ENCODE assay signal across 10 cellular contexts in the genomic region with DNA sequence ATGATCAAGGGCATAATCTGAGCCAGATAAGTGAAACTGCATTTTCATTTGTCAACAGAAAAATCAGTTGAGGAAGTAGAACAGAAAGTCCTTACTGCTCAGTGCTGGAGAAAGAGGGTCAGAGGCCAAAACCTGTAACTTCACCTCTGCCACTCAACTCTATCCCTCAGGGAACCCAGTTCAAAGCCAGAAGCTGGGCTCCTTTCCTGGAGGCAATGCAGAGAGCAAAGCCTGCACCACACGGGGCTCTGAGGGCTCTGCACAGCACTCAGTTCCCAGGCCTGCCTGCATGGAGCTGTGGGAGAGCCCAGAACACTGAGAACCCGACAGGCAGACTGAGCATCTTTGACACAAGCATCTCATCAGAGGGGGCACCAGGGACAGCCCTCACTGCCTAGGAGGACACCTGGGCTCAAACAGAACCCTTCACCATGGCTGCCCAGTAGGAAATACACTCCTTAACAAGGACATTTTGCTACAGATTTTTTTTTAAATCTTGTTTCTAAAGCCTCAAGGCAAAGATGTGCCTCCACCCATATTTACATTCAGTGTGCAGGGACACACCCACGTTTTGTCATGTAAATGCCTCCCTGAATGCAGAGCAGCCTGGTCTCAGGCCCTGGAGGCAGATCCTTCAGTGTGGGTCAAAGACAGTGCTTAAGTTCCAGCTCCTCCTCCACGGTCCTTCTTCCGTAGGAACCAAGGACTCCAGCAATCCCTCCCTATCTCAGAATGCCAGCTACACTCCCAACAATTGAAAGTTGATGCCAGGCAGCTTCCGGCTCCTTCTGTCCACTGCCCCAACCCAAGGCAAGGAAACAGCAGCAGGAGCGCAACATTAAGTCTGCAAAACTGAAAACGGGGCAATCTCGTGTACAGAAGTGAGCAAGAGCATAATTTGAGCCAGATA. TPM values are rescaled to one million over a fixed set of nuclear protein-coding genes. Genes with fewer than 3 reads are reported as not detected.
DNase-seq lines count a peak whose midpoint lies in the region; TF ChIP-seq lines count a peak whose summit lies in the region.
"Had no signal": no experiment of that assay in that cellular context is flagged by ENCODE, and none has a peak within 500 bp of the region (broad histone marks: within the 10 kb centered on the region; RNA-seq: fewer than 3 reads in every experiment).

No MANE protein-coding gene starts in this region.

- H3K9ac ChIP-seq in KMS-11, result peak overlapping the region; percentile 13; the same call in 1 of the 2 replicates

- TF ChIP-seq POLR2A in stomach (IDR thresholded peaks at IDR 0.05), result no peak

- peaks cover 56% of the 10 kb centered on the region for H3K4me1 Mint-ChIP-seq in activated CD4-positive, alpha-beta T cell treated with anti-CD3 and anti-CD28 coated beads, Interleukin-2, amount 10 ng/mL, durations not matched to agents 7 days and 5 days

- H4K20me1 ChIP-seq in KMS-11 (ENCODE audit: insufficient read depth), result no peaks in the 10 kb centered on the region

- peak overlapping the region; percentile 96 for H3K4me2 ChIP-seq in KMS-11

- intact Hi-C loops in stomach (cut with DNase I; ENCODE audit: low total_unique reads), result no loop called here

- no peak overlapping the region for H3K4me3 ChIP-seq in KMS-11 (IDR thresholded peaks at IDR 0.05; ENCODE audit: insufficient read depth, low read depth, low read length)
- H3K4me3 ChIP-seq in stomach, result peak overlapping the region in 1 of 4 donors; percentile 22

- H3K27me3 ChIP-seq in KMS-11 (ENCODE audit: insufficient read depth, low read depth), result no peaks in the 10 kb centered on the region
- no peaks in the 10 kb centered on the region for H3K27me3 ChIP-seq in stomach

- no peak for TF ChIP-seq EP300 in stomach (IDR thresholded peaks at IDR 0.05)

- H3K27me3 Mint-ChIP-seq in activated CD4-positive, alpha-beta T cell treated with anti-CD3 and anti-CD28 coated beads, Interleukin-2, amount 10 ng/mL, durations not matched to agents 7 days and 5 days, result no peaks in the 10 kb centered on the region

- no peaks in the 10 kb centered on the region for H3K9me3 Mint-ChIP-seq in activated CD4-positive, alpha-beta T cell treated with anti-CD3 and anti-CD28 coated beads, Interleukin-2, amount 10 ng/mL, durations not matched to agents 7 days and 5 days

- H3K36me3 Mint-ChIP-seq in activated CD4-positive, alpha-beta T cell treated with anti-CD3 and anti-CD28 coated beads, Interleukin-2, amount 10 ng/mL, durations not matched to agents 7 days and 5 days (ENCODE audit: low read depth), result peaks cover 52% of the 10 kb centered on the region

- CTCF ChIA-PET in activated CD4-positive, alpha-beta T cell treated with anti-CD3 and anti-CD28 coated beads, Interleukin-2, amount 10 ng/mL, durations not matched to agents 7 days and 5 days (lab: Charles Lee), result interaction anchor here (1.9 to 2.5 kb wide), 3 partner anchors 9 to 44 kb away, joined by 4 to 12 read pairs (median 5); no protein-coding TSS in a partner anchor

- H3K27ac ChIP-seq in KMS-11 (peak overlapping the region; percentile 56; the same call in 1 of the 2 replicates), epithelial cell of prostate (no peak overlapping the region), stomach (peak overlapping the region; percentile 79 to 92 (median 86))

- POLR2A ChIA-PET in activated CD4-positive, alpha-beta T cell treated with anti-CD3 and anti-CD28 coated beads, Interleukin-2, amount 10 ng/mL, durations not matched to agents 7 days and 5 days (lab: Charles Lee), result interaction anchor here (0.7 kb wide), 1 partner anchor 42 kb away, joined by 3 read pairs; no protein-coding TSS in a partner anchor

- H3K36me3 ChIP-seq in KMS-11 (ENCODE audit: insufficient read depth) (no peaks in the 10 kb centered on the region), stomach (peaks cover 16 to 47% (median 42%) of the 10 kb centered on the region in 4 donors)

- DNase-seq in activated CD4-positive, alpha-beta T cell treated with anti-CD3 and anti-CD28 coated beads, Interleukin-2, amount 10 ng/mL, durations not matched to agents 7 days and 5 days, result peak; percentile 19
- DNase-seq in activated CD4-positive, alpha-beta T cell treated with anti-CD3 and anti-CD28 coated beads, Interleukin-2, amount 50 U/mL, for 4 hours, result no peak
- DNase-seq in epithelial cell of prostate (ENCODE audit: low read depth, low spot score), result peak; percentile 20
- peak; percentile 54 for DNase-seq in stomach
- no peak for DNase-seq in stimulated activated CD4-positive, alpha-beta T cell treated with anti-CD3 and anti-CD28 coated beads, Interleukin-4, amount 100 ng/mL, for 24 hours
- no peak for DNase-seq in HuH-7.5 (ENCODE audit: low spot score)
- DNase-seq in cortex of kidney (lab: John Stamatoyannopoulos, UW), result no peak
- DNase-seq: occipital lobe, SW 1271 had no signal

- TF ChIP-seq CTCF in KMS-11 (conservative IDR thresholded peaks at IDR 0.05; ENCODE audit: low read depth, low read length) (no peak), stomach (IDR thresholded peaks at IDR 0.05) (no peak)

- peak overlapping the region; percentile 24; the same call in 1 of the 2 replicates for H2AFZ ChIP-seq in KMS-11 (ENCODE audit: low read depth)

- H3K4me3 Mint-ChIP-seq in activated CD4-positive, alpha-beta T cell treated with anti-CD3 and anti-CD28 coated beads, Interleukin-2, amount 10 ng/mL, durations not matched to agents 7 days and 5 days, result peak overlapping the region; percentile 69

- H3K79me2 ChIP-seq in KMS-11 (ENCODE audit: insufficient read depth, low read depth), result no peaks in the 10 kb centered on the region

- no peaks in the 10 kb centered on the region for H3K9me3 ChIP-seq in stomach

- H3K4me1 ChIP-seq in KMS-11 (ENCODE audit: low read depth, poor library complexity, severe bottlenecking), result peaks cover 36% of the 10 kb centered on the region
- peaks cover 24 to 59% (median 43%) of the 10 kb centered on the region in 4 donors for H3K4me1 ChIP-seq in stomach

- peak overlapping the region; percentile 97 for H3K27ac Mint-ChIP-seq in activated CD4-positive, alpha-beta T cell treated with anti-CD3 and anti-CD28 coated beads, Interleukin-2, amount 10 ng/mL, durations not matched to agents 7 days and 5 days

- WGBS in stomach, 5 donors, result 41 to 65% (median 48%) methylated on average over 9 of the region's 9 CpGs

RNA-seq across cellular contexts. Expression of a gene that starts 6.6 kb away (rescaled TPM):
- 100 to 1,000 TPM in 1 of 2 experiments, 10 to 100 TPM in 1; 84.3 to 101 TPM for total RNA-seq in activated CD4-positive, alpha-beta T cell treated with anti-CD3 and anti-CD28 coated beads, Interleukin-2, amount 10 ng/mL, durations not matched to agents 7 days and 5 days
- total RNA-seq in stomach, result 100 to 1,000 TPM in 3 of 5 donors, 10 to 100 TPM in 2; 13.4 to 340 (median 112) TPM
- polyA plus RNA-seq in stomach, result 100 to 1,000 TPM in 1 of 3 donors, 10 to 100 TPM in 2; 55.4 to 113 (median 60.5) TPM

RNA-seq across cellular contexts. Expression of a gene that starts 49.4 kb away (rescaled TPM):
- 10 to 100 TPM; 20.9 to 23.5 TPM for total RNA-seq in activated CD4-positive, alpha-beta T cell treated with anti-CD3 and anti-CD28 coated beads, Interleukin-2, amount 10 ng/mL, durations not matched to agents 7 days and 5 days
- 10 to 100 TPM; 11.2 to 99.6 (median 18.7) TPM for total RNA-seq in stomach
- polyA plus RNA-seq in stomach, result 1 to 10 TPM; 7.5 to 9.0 (median 8.0) TPM

Comparison
In these comparisons a context has a peak if more than half of its experiments do, and no peak if none do; other contexts are left out.
1. DNase-seq: peak in activated CD4-positive, alpha-beta T cell treated with anti-CD3 and anti-CD28 coated beads, Interleukin-2, amount 10 ng/mL, durations not matched to agents 7 days and 5 days (single experiment), epithelial cell of prostate (single experiment) and stomach (single experiment); none in activated CD4-positive, alpha-beta T cell treated with anti-CD3 and anti-CD28 coated beads, Interleukin-2, amount 50 U/mL, for 4 hours (0 of 2), stimulated activated CD4-positive, alpha-beta T cell treated with anti-CD3 and anti-CD28 coated beads, Interleukin-4, amount 100 ng/mL, for 24 hours (single experiment), HuH-7.5 (single experiment) and cortex of kidney (single experiment).